Comparison of ENCODE assay signal across 17 cellular contexts in the genomic region with DNA sequence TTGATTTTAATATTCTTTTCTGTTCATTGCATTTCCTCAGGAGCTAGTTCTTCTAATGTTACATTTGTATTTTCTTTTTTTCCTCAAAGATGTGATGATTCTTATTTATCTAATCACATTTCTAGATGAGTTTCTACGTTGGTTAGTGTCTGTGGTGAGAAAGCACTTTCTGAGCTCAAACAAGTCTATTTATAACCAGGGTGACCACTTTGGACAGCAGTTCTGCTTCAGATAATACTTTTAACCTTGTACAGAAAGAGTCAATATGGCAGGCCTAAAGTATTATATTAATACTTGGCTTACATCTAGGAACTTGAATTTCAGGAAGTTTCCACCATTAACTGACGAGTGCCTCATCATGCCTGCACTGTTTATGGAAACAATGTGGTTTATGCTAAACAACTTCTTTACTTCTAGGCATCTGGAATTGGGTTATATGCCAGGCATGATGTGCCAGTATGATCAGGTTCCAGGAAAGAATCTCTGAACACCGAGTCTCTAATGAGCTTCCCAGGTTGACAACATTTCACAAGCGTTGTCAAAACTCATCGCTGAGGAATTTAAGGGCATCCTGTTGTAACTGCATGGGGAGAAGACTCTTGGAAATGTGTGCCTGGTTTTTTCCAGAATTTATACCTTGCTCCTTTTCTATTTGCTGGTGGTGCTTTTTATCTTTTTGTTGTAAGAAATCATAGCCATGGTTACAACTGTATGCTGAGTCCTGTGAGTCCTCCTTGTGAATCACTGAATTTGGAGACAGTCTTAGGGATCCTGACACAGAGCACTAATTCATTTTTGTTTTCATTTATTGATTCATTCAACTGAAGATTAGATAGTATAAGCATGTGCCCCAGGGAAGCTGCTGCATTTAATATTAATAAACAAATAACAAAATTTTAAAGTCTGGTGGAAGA.
A peak's percentile ranks its signal among the peaks of the same experiment; 100 is the strongest.
DNase-seq lines count a peak whose midpoint lies in the region; ATAC-seq, FAIRE-seq and TF ChIP-seq lines count a peak whose summit lies in the region.
"Had no signal": no experiment of that assay in that cellular context is flagged by ENCODE, and none has a peak within 500 bp of the region (broad histone marks: within the 10 kb centered on the region; RNA-seq: fewer than 3 reads in every experiment).

No MANE protein-coding gene starts in this region.

- H3K4me1 Mint-ChIP-seq in astrocyte (ENCODE audit: low read depth, unreplicated experiment) = peaks cover 12% of the 10 kb centered on the region

- no peaks in the 10 kb centered on the region for H3K9me3 ChIP-seq in astrocyte (ENCODE audit: insufficient read depth, low read depth, low read length)

- no peaks in the 10 kb centered on the region for H3K36me3 ChIP-seq in astrocyte (ENCODE audit: insufficient read depth, low read length)
- H3K36me3 ChIP-seq: cardiac muscle cell had no signal

- no peaks in the 10 kb centered on the region for H3K27me3 ChIP-seq in astrocyte (ENCODE audit: insufficient read depth, low read length)
- H3K27me3 ChIP-seq: cardiac muscle cell had no signal

- in situ Hi-C loops in Caki2 (cut with HindIII; ENCODE audit: low pct_unique_long_range_greater_than_20kb, low sequenced_read_pairs) = no loop called here

- no peaks in the 10 kb centered on the region for H3K79me2 ChIP-seq in astrocyte (ENCODE audit: insufficient read depth, low read length)

- H2AFZ ChIP-seq in astrocyte (ENCODE audit: low read depth, low read length) = no peak overlapping the region

- H3K4me1 ChIP-seq in astrocyte (ENCODE audit: insufficient read depth, low read length) = no peaks in the 10 kb centered on the region

- H3K27me3 Mint-ChIP-seq in astrocyte (ENCODE audit: low read depth, unreplicated experiment) = no peaks in the 10 kb centered on the region
- H3K27me3 Mint-ChIP-seq: progenitor cell of endocrine pancreas had no signal

- H3K4me3 Mint-ChIP-seq in astrocyte (ENCODE audit: unreplicated experiment) = no peak overlapping the region

- FAIRE-seq in astrocyte (lab: Jason Lieb, UNC) (no peak), HTR-8/SVneo (lab: Jason Lieb, UNC) (no peak)

- peak overlapping the region; percentile 42 for H3K4me2 ChIP-seq in astrocyte (ENCODE audit: low read length)

- H3K27ac Mint-ChIP-seq in astrocyte (ENCODE audit: unreplicated experiment) = peak overlapping the region; percentile 67
- H3K27ac Mint-ChIP-seq: progenitor cell of endocrine pancreas had no signal

- peak overlapping the region; percentile 4 for H3K9ac ChIP-seq in astrocyte (ENCODE audit: low read length)

- H4K20me1 ChIP-seq in astrocyte (ENCODE audit: insufficient read depth, low read length) = no peaks in the 10 kb centered on the region

- H3K4me3 ChIP-seq in astrocyte (ENCODE audit: insufficient read depth, low read depth, low read length) = no peak overlapping the region
- H3K4me3 ChIP-seq: cardiac muscle cell had no signal

- no peaks in the 10 kb centered on the region for H3K36me3 Mint-ChIP-seq in astrocyte (ENCODE audit: low read depth, unreplicated experiment)

- peak overlapping the region; percentile 63 for H3K27ac ChIP-seq in astrocyte (ENCODE audit: low read depth, low read length)
- H3K27ac ChIP-seq: cardiac muscle cell had no signal

- peak; percentile 54 for DNase-seq in Caki2 (ENCODE audit: low read depth)
- DNase-seq in NCI-H1048 (lab: John Stamatoyannopoulos, UW) = peak; percentile 1
- DNase-seq in astrocyte (ENCODE audit: low read depth) = peak; percentile 82
- peak; percentile 89 for DNase-seq in iris pigment epithelial cell (ENCODE audit: low read depth)
- DNase-seq in COR-L47 (lab: John Stamatoyannopoulos, UW) = no peak
- no peak for DNase-seq in GM19238 (ENCODE audit: insufficient read length, low spot score)
- DNase-seq in HTR-8/SVneo (ENCODE audit: insufficient read length, low spot score) = no peak
- DNase-seq: activated CD4-positive, alpha-beta T cell treated with anti-CD3 and anti-CD28 coated beads, Interleukin-2, amount 50 U/mL, for 4 hours; activated effector memory CD4-positive, alpha-beta T cell treated with Interleukin-2 at 50 U/mL for 16 hours; KBM-7; NCI-H1694; NCI-H510A; RPMI8226; T-helper 9 cell had no signal

- no peak for TF ChIP-seq CTCF in astrocyte (IDR thresholded peaks at IDR 0.05; ENCODE audit: insufficient read depth, low read depth, low read length)

- ATAC-seq in HG03280 (IDR thresholded peaks at IDR 0.05; ENCODE audit: unreplicated experiment) = no peak

- H3K9me3 Mint-ChIP-seq in astrocyte (ENCODE audit: unreplicated experiment) = no peaks in the 10 kb centered on the region

Comparison
In these comparisons a context has a peak if more than half of its experiments do, and no peak if none do; other contexts are left out.
1. DNase-seq: peak in Caki2 (single experiment), NCI-H1048 (single experiment), astrocyte (single experiment) and iris pigment epithelial cell (single experiment); none in COR-L47 (single experiment), GM19238 (single experiment) and HTR-8/SVneo (single experiment).